ENCODE assay signal across 18 cellular contexts in genomic region chrX:21885568-21885967, GRCh38. TPM values are rescaled to one million over a fixed set of nuclear protein-coding genes. Genes with fewer than 3 reads are reported as not detected.
DNase-seq lines count a peak whose midpoint lies in the region; ATAC-seq, FAIRE-seq and TF ChIP-seq lines count a peak whose summit lies in the region.
"Had no signal": no experiment of that assay in that cellular context is flagged by ENCODE, and none has a peak within 500 bp of the region (broad histone marks: within the 10 kb centered on the region; RNA-seq: fewer than 3 reads in every experiment).

No MANE protein-coding gene starts in this region.

- no peaks in the 10 kb centered on the region for H3K36me3 Mint-ChIP-seq in astrocyte (ENCODE audit: low read depth, unreplicated experiment)
- H3K36me3 Mint-ChIP-seq in activated naive CD4-positive, alpha-beta T cell treated with anti-CD3 and anti-CD28 coated beads, Interleukin-2, amount 50 U/mL, for 72 hours, result no peaks in the 10 kb centered on the region
- H3K36me3 Mint-ChIP-seq in activated naive CD8-positive, alpha-beta T cell treated with anti-CD3 and anti-CD28 coated beads, Interleukin-2, amount 50 U/mL, for 24 hours (ENCODE audit: low read depth), result peaks cover 9% of the 10 kb centered on the region
- H3K36me3 Mint-ChIP-seq: natural killer cell treated with Interleukin-12 subunit alpha and Interleukin-12 subunit beta and Interleukin-15 and Interleukin-18, amount 100 ng/mL, for 72 hours had no signal

- no peak for FAIRE-seq in astrocyte (lab: Jason Lieb, UNC)

- no peaks in the 10 kb centered on the region for H3K9me3 Mint-ChIP-seq in astrocyte (ENCODE audit: unreplicated experiment)
- H3K9me3 Mint-ChIP-seq in activated naive CD4-positive, alpha-beta T cell treated with anti-CD3 and anti-CD28 coated beads, Interleukin-2, amount 50 U/mL, for 72 hours, result no peaks in the 10 kb centered on the region
- H3K9me3 Mint-ChIP-seq in activated naive CD8-positive, alpha-beta T cell treated with anti-CD3 and anti-CD28 coated beads, Interleukin-2, amount 50 U/mL, for 24 hours, result no peaks in the 10 kb centered on the region
- H3K9me3 Mint-ChIP-seq: activated T-helper 1 cell treated with anti-CD3 and anti-CD28 coated beads, Interleukin-12 subunit alpha, Interleukin-12 subunit beta, Interleukin-2, Interleukin-4 antibody, amounts not matched to agents 30 ng/mL and 10 ng/mL and 1 ng/mL, durations not matched to agents 14 hours and 24 hours and 36 hours; natural killer cell treated with Interleukin-12 subunit alpha and Interleukin-12 subunit beta and Interleukin-15 and Interleukin-18, amount 100 ng/mL, for 72 hours; stimulated activated naive B cell treated with anti-CD40 and anti-IgM and Interleukin-4, amounts not matched to agents 10 μg/mL and 1 μg/mL and 100 μg/mL, for 72 hours; T-cell had no signal

- DNase-seq in HCEC 1CT (peak; percentile 20), astrocyte (ENCODE audit: low read depth) (peak; percentile 63), fibroblast of the aortic adventitia (ENCODE audit: low read depth) (peak; percentile 45), neuronal stem cell (ENCODE audit: low spot score) (peak; percentile 21), UCSD-AML1 (lab: John Stamatoyannopoulos, UW; ENCODE audit: unreplicated experiment) (no peak)
- no peak for DNase-seq in activated naive CD4-positive, alpha-beta T cell treated with anti-CD3 and anti-CD28 coated beads, Interleukin-2, amount 50 U/mL, for 72 hours (ENCODE audit: low spot score in 2 of 2)
- no peak for DNase-seq in activated naive CD8-positive, alpha-beta T cell treated with anti-CD3 and anti-CD28 coated beads, Interleukin-2, amount 50 U/mL, for 24 hours
- DNase-seq: adrenal gland; BE2C; NCI-H1436; NCI-H345; stimulated activated CD4-positive, alpha-beta T cell treated with anti-CD3 and anti-CD28 coated beads, Interleukin-15, amount 100 ng/mL, for 24 hours; stimulated activated naive B cell treated with anti-CD40 and anti-IgM and Interleukin-4, amounts not matched to agents 10 μg/mL and 1 μg/mL and 100 μg/mL, for 72 hours; T-cell; tibial artery had no signal

- no peak overlapping the region for H4K91ac ChIP-seq in neuronal stem cell (ENCODE audit: low read depth, low read length, poor library complexity)

- H4K20me1 ChIP-seq in astrocyte (ENCODE audit: insufficient read depth, low read length), result no peaks in the 10 kb centered on the region

- H2AFZ ChIP-seq in astrocyte (ENCODE audit: low read depth, low read length), result no peak overlapping the region
- no peak overlapping the region for H2AFZ ChIP-seq in neuronal stem cell (ENCODE audit: low read length)

- TF ChIP-seq CTCF in astrocyte (IDR thresholded peaks at IDR 0.05; ENCODE audit: insufficient read depth, low read depth, low read length) (no peak), fibroblast of the aortic adventitia (IDR thresholded peaks at IDR 0.05; ENCODE audit: insufficient read depth, low read length) (no peak)

- H3K79me1 ChIP-seq in neuronal stem cell (ENCODE audit: low read depth, low read length), result no peaks in the 10 kb centered on the region

- no peaks in the 10 kb centered on the region for H3K27me3 Mint-ChIP-seq in astrocyte (ENCODE audit: low read depth, unreplicated experiment)
- no peaks in the 10 kb centered on the region for H3K27me3 Mint-ChIP-seq in activated naive CD8-positive, alpha-beta T cell treated with anti-CD3 and anti-CD28 coated beads, Interleukin-2, amount 50 U/mL, for 24 hours
- H3K27me3 Mint-ChIP-seq: natural killer cell treated with Interleukin-12 subunit alpha and Interleukin-12 subunit beta and Interleukin-15 and Interleukin-18, amount 100 ng/mL, for 72 hours; stimulated activated naive B cell treated with anti-CD40 and anti-IgM and Interleukin-4, amounts not matched to agents 10 μg/mL and 1 μg/mL and 100 μg/mL, for 72 hours had no signal

- H3K27me3 ChIP-seq in astrocyte (ENCODE audit: insufficient read depth, low read length), result no peaks in the 10 kb centered on the region
- H3K27me3 ChIP-seq in neuronal stem cell (ENCODE audit: control insufficient read depth in 3 of 3, insufficient read depth in 3 of 3, low read depth in 1 of 3, low read length in 3 of 3), result no peaks in the 10 kb centered on the region
- H3K27me3 ChIP-seq: adrenal gland, BE2C, tibial artery had no signal

- H3K14ac ChIP-seq in neuronal stem cell (ENCODE audit: low read length), result no peak overlapping the region

- H3K4me2 ChIP-seq in astrocyte (ENCODE audit: low read length), result no peak overlapping the region
- peak overlapping the region; percentile 11 for H3K4me2 ChIP-seq in neuronal stem cell (ENCODE audit: insufficient read depth, low read length, poor library complexity, severe bottlenecking)

- ATAC-seq in GM19467 (IDR thresholded peaks at IDR 0.05; ENCODE audit: unreplicated experiment), result no peak
- no peak for ATAC-seq in activated naive CD4-positive, alpha-beta T cell treated with anti-CD3 and anti-CD28 coated beads, Interleukin-2, amount 50 U/mL, for 72 hours
- ATAC-seq in activated naive CD8-positive, alpha-beta T cell treated with anti-CD3 and anti-CD28 coated beads, Interleukin-2, amount 50 U/mL, for 24 hours, result no peak
- ATAC-seq: natural killer cell treated with Interleukin-12 subunit alpha and Interleukin-12 subunit beta and Interleukin-15 and Interleukin-18, amount 100 ng/mL, for 72 hours; stimulated activated naive B cell treated with anti-CD40 and anti-IgM and Interleukin-4, amounts not matched to agents 10 μg/mL and 1 μg/mL and 100 μg/mL, for 72 hours; T-cell had no signal

- H3K27ac ChIP-seq in astrocyte (ENCODE audit: low read depth, low read length) (no peak overlapping the region), neuronal stem cell (replicated peaks; ENCODE audit: low read length) (no peak overlapping the region)
- H3K27ac ChIP-seq: adrenal gland, tibial artery had no signal

- no peak overlapping the region for H3K4me3 ChIP-seq in astrocyte (ENCODE audit: insufficient read depth, low read depth, low read length)
- H3K4me3 ChIP-seq in fibroblast of the aortic adventitia (ENCODE audit: low read depth, low read length), result no peak overlapping the region
- H3K4me3 ChIP-seq in neuronal stem cell (ENCODE audit: low read length in 2 of 2), result no peak overlapping the region
- H3K4me3 ChIP-seq: adrenal gland, tibial artery had no signal

- no peak overlapping the region for H2BK15ac ChIP-seq in neuronal stem cell (ENCODE audit: low read length)

- H3K79me2 ChIP-seq in astrocyte (ENCODE audit: insufficient read depth, low read length), result no peaks in the 10 kb centered on the region

- H2AK5ac ChIP-seq in neuronal stem cell (ENCODE audit: low read depth, low read length), result no peak overlapping the region

- no peaks in the 10 kb centered on the region for H3K4me1 ChIP-seq in astrocyte (ENCODE audit: insufficient read depth, low read length)
- H3K4me1 ChIP-seq in neuronal stem cell (ENCODE audit: control insufficient read depth in 2 of 2, insufficient read depth in 1 of 2, low read depth in 1 of 2, low read length in 2 of 2), result peaks cover 0 to 25% of the 10 kb centered on the region in 2 donors
- H3K4me1 ChIP-seq: adrenal gland, BE2C, tibial artery had no signal

- H2BK12ac ChIP-seq in neuronal stem cell (ENCODE audit: low read length), result no peak overlapping the region

- no peak overlapping the region for H3K23ac ChIP-seq in neuronal stem cell (ENCODE audit: low read depth, low read length, poor library complexity)

- H3K27ac Mint-ChIP-seq in astrocyte (ENCODE audit: unreplicated experiment), result peak overlapping the region; percentile 62
- H3K27ac Mint-ChIP-seq in activated naive CD4-positive, alpha-beta T cell treated with anti-CD3 and anti-CD28 coated beads, Interleukin-2, amount 50 U/mL, for 72 hours, result no peak overlapping the region
- H3K27ac Mint-ChIP-seq in activated naive CD8-positive, alpha-beta T cell treated with anti-CD3 and anti-CD28 coated beads, Interleukin-2, amount 50 U/mL, for 24 hours, result no peak overlapping the region
- H3K27ac Mint-ChIP-seq: activated T-helper 1 cell treated with anti-CD3 and anti-CD28 coated beads, Interleukin-12 subunit alpha, Interleukin-12 subunit beta, Interleukin-2, Interleukin-4 antibody, amounts not matched to agents 30 ng/mL and 10 ng/mL and 1 ng/mL, durations not matched to agents 14 hours and 24 hours and 36 hours; natural killer cell treated with Interleukin-12 subunit alpha and Interleukin-12 subunit beta and Interleukin-15 and Interleukin-18, amount 100 ng/mL, for 72 hours; stimulated activated naive B cell treated with anti-CD40 and anti-IgM and Interleukin-4, amounts not matched to agents 10 μg/mL and 1 μg/mL and 100 μg/mL, for 72 hours; T-cell had no signal

- no peak overlapping the region for H2BK120ac ChIP-seq in neuronal stem cell (ENCODE audit: low read depth, low read length)

- no CpG with 5 or more reads among the region's 1 CpG for WGBS in neuronal stem cell (ENCODE audit: extremely low coverage in 2 of 2, insufficient read length in 2 of 2, insufficient replicate concordance in 1 of 2), 2 donors

- no peak overlapping the region for H3K4ac ChIP-seq in neuronal stem cell (ENCODE audit: low read length)

- H3K36me3 ChIP-seq in astrocyte (ENCODE audit: insufficient read depth, low read length) (no peaks in the 10 kb centered on the region), neuronal stem cell (replicated peaks in 1 of 2; ENCODE audit: control insufficient read depth in 2 of 2, insufficient read depth in 2 of 2, low read length in 2 of 2) (peaks cover 0 to 12% of the 10 kb centered on the region in 2 donors)
- H3K36me3 ChIP-seq: adrenal gland, BE2C had no signal

- H2BK5ac ChIP-seq in neuronal stem cell (ENCODE audit: low read length), result no peak overlapping the region

- peaks cover 16% of the 10 kb centered on the region for H3K4me1 Mint-ChIP-seq in astrocyte (ENCODE audit: low read depth, unreplicated experiment)
- H3K4me1 Mint-ChIP-seq in activated naive CD8-positive, alpha-beta T cell treated with anti-CD3 and anti-CD28 coated beads, Interleukin-2, amount 50 U/mL, for 24 hours, result no peaks in the 10 kb centered on the region
- H3K4me1 Mint-ChIP-seq: stimulated activated naive B cell treated with anti-CD40 and anti-IgM and Interleukin-4, amounts not matched to agents 10 μg/mL and 1 μg/mL and 100 μg/mL, for 72 hours; T-cell had no signal

- no peaks in the 10 kb centered on the region for H3K9me3 ChIP-seq in astrocyte (ENCODE audit: insufficient read depth, low read depth, low read length)
- no peaks in the 10 kb centered on the region for H3K9me3 ChIP-seq in neuronal stem cell (replicated peaks in 1 of 2; ENCODE audit: control insufficient read depth in 2 of 2, insufficient read depth in 1 of 2, low read depth in 1 of 2, low read length in 2 of 2)
- H3K9me3 ChIP-seq: adrenal gland, BE2C, tibial artery had no signal

- no peak overlapping the region for H3K9ac ChIP-seq in astrocyte (ENCODE audit: low read length)
- no peak overlapping the region for H3K9ac ChIP-seq in neuronal stem cell (ENCODE audit: low read depth, low read length, poor library complexity)

- H3K4me3 Mint-ChIP-seq in astrocyte (ENCODE audit: unreplicated experiment), result no peak overlapping the region
- H3K4me3 Mint-ChIP-seq in activated naive CD8-positive, alpha-beta T cell treated with anti-CD3 and anti-CD28 coated beads, Interleukin-2, amount 50 U/mL, for 24 hours, result no peak overlapping the region
- H3K4me3 Mint-ChIP-seq: activated T-helper 1 cell treated with anti-CD3 and anti-CD28 coated beads, Interleukin-12 subunit alpha, Interleukin-12 subunit beta, Interleukin-2, Interleukin-4 antibody, amounts not matched to agents 30 ng/mL and 10 ng/mL and 1 ng/mL, durations not matched to agents 14 hours and 24 hours and 36 hours; natural killer cell treated with Interleukin-12 subunit alpha and Interleukin-12 subunit beta and Interleukin-15 and Interleukin-18, amount 100 ng/mL, for 72 hours; stimulated activated naive B cell treated with anti-CD40 and anti-IgM and Interleukin-4, amounts not matched to agents 10 μg/mL and 1 μg/mL and 100 μg/mL, for 72 hours; T-cell had no signal

- H4K8ac ChIP-seq in neuronal stem cell (ENCODE audit: low read depth, low read length), result no peak overlapping the region

- no peak overlapping the region for H3K18ac ChIP-seq in neuronal stem cell (ENCODE audit: low read length)

RNA-seq across cellular contexts. Expression of gene YY2, which starts 29.8 kb away (rescaled TPM):
- total RNA-seq in astrocyte, result 2.0 and 3.4 TPM in 2 replicates
- total RNA-seq in fibroblast of the aortic adventitia (ENCODE audit: low replicate concordance), result 0.16 and 2.4 TPM in 2 replicates
- 0.46 TPM for polyA plus RNA-seq in neuronal stem cell (2013, experiment 1 of 2)
- polyA plus RNA-seq in neuronal stem cell (2013, experiment 2 of 2), result 0.54 TPM
- total RNA-seq in activated naive CD4-positive, alpha-beta T cell treated with anti-CD3 and anti-CD28 coated beads, Interleukin-2, amount 50 U/mL, for 72 hours, result under 1 TPM; 0.32 to 0.54 TPM

RNA-seq across cellular contexts. Expression of gene MBTPS2, which starts 46.2 kb away (rescaled TPM):
- total RNA-seq in astrocyte, result 18.8 and 19.8 TPM in 2 replicates
- total RNA-seq in fibroblast of the aortic adventitia (ENCODE audit: low replicate concordance), result 4.6 and 12.9 TPM in 2 replicates
- 9.2 TPM for polyA plus RNA-seq in neuronal stem cell (2013, experiment 1 of 2)
- polyA plus RNA-seq in neuronal stem cell (2013, experiment 2 of 2), result 9.3 TPM
- total RNA-seq in activated naive CD4-positive, alpha-beta T cell treated with anti-CD3 and anti-CD28 coated beads, Interleukin-2, amount 50 U/mL, for 72 hours, result 1 to 10 TPM; 1.4 to 5.4 TPM

RNA-seq across cellular contexts. Expression of gene SMS, which starts 54.9 kb away (rescaled TPM):
- total RNA-seq in astrocyte (134 and 187 TPM in 2 replicates), fibroblast of the aortic adventitia (ENCODE audit: low replicate concordance) (46.3 and 214 TPM in 2 replicates)
- 95.7 TPM for polyA plus RNA-seq in neuronal stem cell (2013, experiment 1 of 2)
- 97.5 TPM for polyA plus RNA-seq in neuronal stem cell (2013, experiment 2 of 2)
- total RNA-seq in activated naive CD4-positive, alpha-beta T cell treated with anti-CD3 and anti-CD28 coated beads, Interleukin-2, amount 50 U/mL, for 72 hours, result 100 to 1,000 TPM in 1 of 2 donors, 10 to 100 TPM in 1; 38.0 to 105 TPM

Comparison
In these comparisons a context has a peak if more than half of its experiments do, and no peak if none do; other contexts are left out.
1. DNase-seq: peak in HCEC 1CT (single experiment), astrocyte (single experiment), fibroblast of the aortic adventitia (single experiment) and neuronal stem cell (single experiment); none in UCSD-AML1 (single experiment), activated naive CD4-positive, alpha-beta T cell treated with anti-CD3 and anti-CD28 coated beads, Interleukin-2, amount 50 U/mL, for 72 hours (0 of 2) and activated naive CD8-positive, alpha-beta T cell treated with anti-CD3 and anti-CD28 coated beads, Interleukin-2, amount 50 U/mL, for 24 hours (single experiment).